ENCODE assay signal across 4 cellular contexts in the genomic region with DNA sequence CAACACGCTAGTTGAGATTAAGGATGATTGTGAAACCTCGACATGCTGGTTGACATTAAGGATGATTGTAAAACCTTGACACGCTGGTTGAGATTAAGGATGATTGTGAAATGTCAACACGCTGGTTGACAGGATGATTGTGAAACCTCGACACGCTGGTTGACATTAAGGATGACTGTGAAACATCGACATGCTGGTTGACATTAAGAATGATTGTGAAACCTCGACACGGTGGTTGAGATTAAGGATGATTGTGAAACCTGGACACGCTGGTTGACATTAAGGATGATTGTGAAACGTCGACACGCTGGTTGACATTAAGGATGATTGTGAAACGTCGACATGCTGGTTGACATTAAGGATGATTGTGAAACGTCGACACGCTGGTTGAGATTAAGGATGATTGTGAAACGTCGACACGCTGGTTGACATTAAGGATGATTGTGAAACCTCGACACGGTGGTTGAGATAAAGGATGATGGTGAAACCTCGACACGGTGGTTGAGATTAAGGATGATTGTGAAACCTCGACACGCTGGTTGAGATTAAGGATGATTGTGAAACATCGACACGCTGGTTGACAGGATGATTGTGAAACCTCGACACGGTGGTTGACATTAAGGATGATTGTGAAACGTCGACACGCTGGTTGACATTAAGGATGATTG.
A peak's percentile ranks its signal among the peaks of the same experiment; 100 is the strongest.
TF ChIP-seq lines count a peak whose summit lies in the region.
"Not testable (repeated sequence)": the region's sequence is repeated elsewhere in the genome, so short reads cannot be mapped to it uniquely, and the experiment has no call there.

No MANE protein-coding gene starts in this region.

TF ChIP-seq in A549, 52 proteins besides CTCF, POLR2A, EP300 and RAD21:
- peak in 1 of 2 experiments; percentile 5; a peak in 2 of 4 replicates for TF ChIP-seq CEBPB (IDR thresholded peaks at IDR 0.05)

TF ChIP-seq in IMR-90, 13 proteins besides CTCF, POLR2A, EP300 and RAD21:
- TF ChIP-seq CEBPB (IDR thresholded peaks at IDR 0.05; ENCODE audit: low read depth, low read length): peak; percentile 74; the same call in 1 of the 2 replicates

TF ChIP-seq in K562, 482 proteins besides CTCF, POLR2A, EP300 and RAD21:
- not testable (repeated sequence) for TF ChIP-seq CEBPG (CRISPR knock-in tag; IDR thresholded peaks at IDR 0.05)
- TF ChIP-seq CEBPG (tag; conservative IDR thresholded peaks at IDR 0.05 in 1 of 2, IDR thresholded peaks at IDR 0.05 in 1 of 2): peak; percentile 39 to 51
- TF ChIP-seq CEBPB (tag; IDR thresholded peaks at IDR 0.05): peak; percentile 90
- 0 out of 2 replicates have a peak, but pooled peaks have one; percentile 5 for TF ChIP-seq STAT5A (IDR thresholded peaks at IDR 0.05; ENCODE audit: borderline replicate concordance, low read length)

TF ChIP-seq in HepG2, 621 proteins besides CTCF, POLR2A, EP300 and RAD21:
- peak; percentile 1; the same call in 1 of the 2 replicates for TF ChIP-seq SMC3 (IDR thresholded peaks at IDR 0.05; ENCODE audit: low read length)
- TF ChIP-seq CEBPB (IDR thresholded peaks at IDR 0.05; ENCODE audit: borderline replicate concordance, low read depth, low read length): peak; percentile 73
